In genomic region chr2:241183221-241183620, GRCh38 we compare ENCODE assay signal across 28 cellular contexts. TPM values are rescaled to one million over a fixed set of nuclear protein-coding genes. Genes with fewer than 3 reads are reported as not detected.
"Had no signal": no experiment of that assay in that cellular context is flagged by ENCODE, and none has a peak within 500 bp of the region (broad histone marks: within the 10 kb centered on the region; RNA-seq: fewer than 3 reads in every experiment).

No MANE protein-coding gene starts in this region.

- H3K27ac Mint-ChIP-seq: naive thymus-derived CD4-positive, alpha-beta T cell; natural killer cell treated with Interleukin-12 subunit alpha and Interleukin-12 subunit beta and Interleukin-15 and Interleukin-18, amount 100 ng/mL, for 72 hours; nephron progenitor cell; stimulated activated effector memory CD8-positive, alpha-beta T cell treated with anti-CD3 and anti-CD28 coated beads, Interleukin-12 subunit alpha, Interleukin-12 subunit beta, amount 100 ng/mL, for 72 hours; stimulated activated naive B cell treated with anti-CD40 and anti-IgM and Interleukin-4, amounts not matched to agents 10 μg/mL and 1 μg/mL and 100 μg/mL, for 72 hours; stimulated activated naive CD8-positive, alpha-beta T cell treated with anti-CD3 and anti-CD28 coated beads, Interleukin-15, Interleukin-2, amounts not matched to agents 100 ng/mL and 50 ng/mL, for 24 hours had no signal

- H3K9me3 Mint-ChIP-seq: naive thymus-derived CD4-positive, alpha-beta T cell; natural killer cell treated with Interleukin-12 subunit alpha and Interleukin-12 subunit beta and Interleukin-15 and Interleukin-18, amount 100 ng/mL, for 72 hours; nephron progenitor cell; neural crest cell; stimulated activated effector memory CD8-positive, alpha-beta T cell treated with anti-CD3 and anti-CD28 coated beads, Interleukin-12 subunit alpha, Interleukin-12 subunit beta, amount 100 ng/mL, for 72 hours; stimulated activated naive B cell treated with anti-CD40 and anti-IgM and Interleukin-4, amounts not matched to agents 10 μg/mL and 1 μg/mL and 100 μg/mL, for 72 hours; stimulated activated naive CD8-positive, alpha-beta T cell treated with anti-CD3 and anti-CD28 coated beads, Interleukin-15, Interleukin-2, amounts not matched to agents 100 ng/mL and 50 ng/mL, for 24 hours had no signal

- H3K27me3 Mint-ChIP-seq: naive thymus-derived CD4-positive, alpha-beta T cell; natural killer cell treated with Interleukin-12 subunit alpha and Interleukin-12 subunit beta and Interleukin-15 and Interleukin-18, amount 100 ng/mL, for 72 hours; stimulated activated naive B cell treated with anti-CD40 and anti-IgM and Interleukin-4, amounts not matched to agents 10 μg/mL and 1 μg/mL and 100 μg/mL, for 72 hours; stimulated activated naive CD8-positive, alpha-beta T cell treated with anti-CD3 and anti-CD28 coated beads, Interleukin-15, Interleukin-2, amounts not matched to agents 100 ng/mL and 50 ng/mL, for 24 hours had no signal

- H3K4me3 Mint-ChIP-seq: naive thymus-derived CD4-positive, alpha-beta T cell; natural killer cell treated with Interleukin-12 subunit alpha and Interleukin-12 subunit beta and Interleukin-15 and Interleukin-18, amount 100 ng/mL, for 72 hours; nephron progenitor cell; neural crest cell; stimulated activated effector memory CD8-positive, alpha-beta T cell treated with anti-CD3 and anti-CD28 coated beads, Interleukin-12 subunit alpha, Interleukin-12 subunit beta, amount 100 ng/mL, for 72 hours; stimulated activated naive B cell treated with anti-CD40 and anti-IgM and Interleukin-4, amounts not matched to agents 10 μg/mL and 1 μg/mL and 100 μg/mL, for 72 hours; stimulated activated naive CD8-positive, alpha-beta T cell treated with anti-CD3 and anti-CD28 coated beads, Interleukin-15, Interleukin-2, amounts not matched to agents 100 ng/mL and 50 ng/mL, for 24 hours had no signal

- H3K4me1 ChIP-seq: pancreas, prostate gland, right lobe of liver, sigmoid colon, thyroid gland, tibial nerve, upper lobe of left lung, vagina had no signal

- H3K9me3 ChIP-seq: pancreas, prostate gland, right lobe of liver, sigmoid colon, stomach, thoracic aorta, thyroid gland, tibial nerve, upper lobe of left lung, vagina had no signal

- H3K27ac ChIP-seq: pancreas, prostate gland, right lobe of liver, sigmoid colon, stomach, thoracic aorta, thyroid gland, tibial nerve, upper lobe of left lung, vagina had no signal

- DNase-seq: naive thymus-derived CD4-positive, alpha-beta T cell; nephron progenitor cell; occipital lobe; retina; right cardiac atrium; right lobe of liver; sigmoid colon; small intestine; stimulated activated CD4-positive, alpha-beta T cell treated with anti-CD3 and anti-CD28 coated beads, Interleukin-12 subunit alpha, Interleukin-12 subunit beta, amount 100 ng/mL, for 4 hours; stimulated activated CD4-positive, alpha-beta T cell treated with anti-CD3 and anti-CD28 coated beads, Interleukin-2, amount 100 ng/mL, for 24 hours; stimulated activated CD4-positive, alpha-beta T cell treated with anti-CD3 and anti-CD28 coated beads, Interleukin-2, amount 100 ng/mL, for 48 hours; stimulated activated CD4-positive, alpha-beta T cell treated with anti-CD3 and anti-CD28 coated beads, Interleukin-4, amount 100 ng/mL, for 24 hours; stimulated activated naive B cell treated with anti-CD40 and anti-IgM and Interleukin-4, amounts not matched to agents 10 μg/mL and 1 μg/mL and 100 μg/mL, for 72 hours; stimulated activated naive CD4-positive, alpha-beta T cell treated with Interleukin-2 at 50 U/mL for 16 hours; stomach; thyroid gland; trophoblast cell; upper lobe of left lung had no signal

- H3K4me3 ChIP-seq: pancreas, prostate gland, right lobe of liver, sigmoid colon, stomach, thoracic aorta, thyroid gland, tibial nerve, upper lobe of left lung, vagina had no signal

- H3K36me3 ChIP-seq: prostate gland had no signal

- H3K4me1 Mint-ChIP-seq: neural crest cell had no signal

- ATAC-seq: naive thymus-derived CD4-positive, alpha-beta T cell; natural killer cell treated with Interleukin-12 subunit alpha and Interleukin-12 subunit beta and Interleukin-15 and Interleukin-18, amount 100 ng/mL, for 72 hours; pancreas; right cardiac atrium; right lobe of liver; stimulated activated effector memory CD8-positive, alpha-beta T cell treated with anti-CD3 and anti-CD28 coated beads, Interleukin-12 subunit alpha, Interleukin-12 subunit beta, amount 100 ng/mL, for 72 hours; stimulated activated naive B cell treated with anti-CD40 and anti-IgM and Interleukin-4, amounts not matched to agents 10 μg/mL and 1 μg/mL and 100 μg/mL, for 72 hours had no signal

- H3K27me3 ChIP-seq: pancreas, right lobe of liver, sigmoid colon, thyroid gland, tibial nerve, upper lobe of left lung, vagina had no signal

RNA-seq across cellular contexts. Expression of gene ANO7, which starts 5.3 kb away (rescaled TPM):
- total RNA-seq: skeletal muscle tissue had no signal
